In the genomic region with DNA sequence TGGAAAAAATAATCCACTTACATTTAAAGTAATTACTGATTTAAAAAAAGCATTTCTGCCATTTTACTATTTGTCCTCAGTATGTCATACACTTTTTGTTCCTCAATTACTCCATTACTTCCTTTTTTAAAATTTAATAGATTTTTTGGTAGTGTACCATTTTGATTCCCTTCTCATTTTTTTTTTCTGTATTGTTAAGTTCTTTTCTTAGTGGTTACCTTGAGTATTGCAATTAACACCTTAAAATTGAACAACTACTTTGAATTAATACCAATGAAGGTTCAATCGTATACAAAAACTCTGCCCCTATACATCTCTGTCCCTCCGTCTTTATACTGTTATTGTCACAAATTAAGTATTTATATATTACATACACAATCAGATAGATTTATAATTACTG, we compare ENCODE assay signal across 33 cellular contexts.
"Had no signal": no experiment of that assay in that cellular context is flagged by ENCODE, and none has a peak within 500 bp of the region (broad histone marks: within the 10 kb centered on the region; RNA-seq: fewer than 3 reads in every experiment).

No MANE protein-coding gene starts in this region.

- H3K27me3 ChIP-seq: ascending aorta, breast epithelium, cardiac muscle cell, dorsolateral prefrontal cortex, esophagus squamous epithelium, gastroesophageal sphincter had no signal

- H3K4me3 Mint-ChIP-seq: activated B cell treated with CpG ODN at 0.5 μM for 24 hours; activated CD8-positive, alpha-beta T cell treated with anti-CD3 and anti-CD28 coated beads for 36 hours; activated naive CD4-positive, alpha-beta T cell treated with anti-CD3 and anti-CD28 coated beads, Interleukin-2, amount 50 U/mL, for 24 hours; activated naive CD8-positive, alpha-beta T cell treated with anti-CD3 and anti-CD28 coated beads, Interleukin-2, amount 10 ng/mL, durations not matched to agents 7 days and 5 days; activated T-cell treated with anti-CD3 and anti-CD28 coated beads, Interleukin-2, amount 50 U/mL, for 4 hours; activated T-helper 17 cell treated with anti-CD3 and anti-CD28 coated beads, Interleukin-2, amount 50 U/mL, for 72 hours; brain; central memory CD8-positive, alpha-beta T cell; dendritic cell treated with granulocyte-macrophage colony-stimulating factor and Interleukin-4, amounts not matched to agents 40 ng/mL and 50 ng/mL, for 4 days; T-helper 17 cell; T-helper 2 cell treated with Interferon-gamma antibody and Interleukin-4, amounts not matched to agents 5 μg/mL and 100 μg/mL, for 36 hours had no signal

- H3K27ac ChIP-seq: ascending aorta, breast epithelium, cardiac muscle cell, coronary artery, dorsolateral prefrontal cortex, epithelial cell of prostate, esophagus squamous epithelium, gastroesophageal sphincter, VCaP had no signal

- H3K36me3 ChIP-seq: ascending aorta, breast epithelium, cardiac muscle cell, esophagus squamous epithelium, gastroesophageal sphincter had no signal

- H3K4me1 Mint-ChIP-seq: activated B cell treated with CpG ODN at 0.5 μM for 24 hours; activated naive CD4-positive, alpha-beta T cell treated with anti-CD3 and anti-CD28 coated beads, Interleukin-2, amount 50 U/mL, for 24 hours; activated naive CD8-positive, alpha-beta T cell treated with anti-CD3 and anti-CD28 coated beads, Interleukin-2, amount 10 ng/mL, durations not matched to agents 7 days and 5 days; activated T-helper 17 cell treated with anti-CD3 and anti-CD28 coated beads, Interleukin-2, amount 50 U/mL, for 72 hours; central memory CD8-positive, alpha-beta T cell had no signal

- ATAC-seq: activated CD4-positive, CD25-positive, alpha-beta regulatory T cell treated with anti-CD3 and anti-CD28 coated beads, Interleukin-2, amount 50 U/mL, for 24 hours; activated CD8-positive, alpha-beta T cell treated with anti-CD3 and anti-CD28 coated beads for 36 hours; activated T-cell treated with anti-CD3 and anti-CD28 coated beads, Interleukin-2, amount 50 U/mL, for 4 hours; activated T-helper 17 cell treated with anti-CD3 and anti-CD28 coated beads, Interleukin-2, amount 50 U/mL, for 72 hours; gastroesophageal sphincter; T-helper 17 cell had no signal

- H3K4me1 ChIP-seq: breast epithelium had no signal

- H3K9me3 ChIP-seq: ascending aorta, esophagus squamous epithelium, gastroesophageal sphincter had no signal

- H3K36me3 Mint-ChIP-seq: activated naive CD4-positive, alpha-beta T cell treated with anti-CD3 and anti-CD28 coated beads, Interleukin-2, amount 50 U/mL, for 24 hours; activated naive CD8-positive, alpha-beta T cell treated with anti-CD3 and anti-CD28 coated beads, Interleukin-2, amount 10 ng/mL, durations not matched to agents 7 days and 5 days; brain had no signal

- H3K9me3 Mint-ChIP-seq: activated naive CD8-positive, alpha-beta T cell treated with anti-CD3 and anti-CD28 coated beads, Interleukin-2, amount 10 ng/mL, durations not matched to agents 7 days and 5 days; T-helper 2 cell treated with Interferon-gamma antibody and Interleukin-4, amounts not matched to agents 5 μg/mL and 100 μg/mL, for 36 hours had no signal

- H3K27me3 Mint-ChIP-seq: activated naive CD8-positive, alpha-beta T cell treated with anti-CD3 and anti-CD28 coated beads, Interleukin-2, amount 10 ng/mL, durations not matched to agents 7 days and 5 days; activated T-helper 17 cell treated with anti-CD3 and anti-CD28 coated beads, Interleukin-2, amount 50 U/mL, for 72 hours; dendritic cell treated with granulocyte-macrophage colony-stimulating factor and Interleukin-4, amounts not matched to agents 40 ng/mL and 50 ng/mL, for 4 days had no signal

- FAIRE-seq: endothelial cell of umbilical vein had no signal

- H3K27ac Mint-ChIP-seq: activated B cell treated with CpG ODN at 0.5 μM for 24 hours; activated CD8-positive, alpha-beta T cell treated with anti-CD3 and anti-CD28 coated beads for 36 hours; activated naive CD4-positive, alpha-beta T cell treated with anti-CD3 and anti-CD28 coated beads, Interleukin-2, amount 50 U/mL, for 24 hours; activated naive CD8-positive, alpha-beta T cell treated with anti-CD3 and anti-CD28 coated beads, Interleukin-2, amount 10 ng/mL, durations not matched to agents 7 days and 5 days; activated T-helper 17 cell treated with anti-CD3 and anti-CD28 coated beads, Interleukin-2, amount 50 U/mL, for 72 hours; brain; dendritic cell treated with granulocyte-macrophage colony-stimulating factor and Interleukin-4, amounts not matched to agents 40 ng/mL and 50 ng/mL, for 4 days; T-helper 17 cell; T-helper 2 cell treated with Interferon-gamma antibody and Interleukin-4, amounts not matched to agents 5 μg/mL and 100 μg/mL, for 36 hours had no signal

- DNase-seq: activated B cell treated with CpG ODN at 0.5 μM for 24 hours; activated CD4-positive, alpha-beta T cell treated with anti-CD3 and anti-CD28 coated beads for 48 hours; activated CD4-positive, alpha-beta T cell treated with anti-CD3 and anti-CD28 coated beads, Interleukin-2, amount 50 U/mL, for 1 hour; activated CD4-positive, alpha-beta T cell treated with anti-CD3 and anti-CD28 coated beads, Interleukin-2, amount 50 U/mL, for 48 hours; activated CD8-positive, alpha-beta memory T cell treated with anti-CD3 and anti-CD28 coated beads for 24 hours; activated CD8-positive, alpha-beta T cell treated with anti-CD3 and anti-CD28 coated beads for 36 hours; activated effector memory CD4-positive, alpha-beta T cell treated with Interleukin-2 at 50 U/mL for 16 hours; activated gamma-delta T cell treated with Interleukin-2 at 50 U/mL for 16 hours; activated naive CD4-positive, alpha-beta T cell treated with Interleukin-2 at 50 U/mL for 16 hours; activated naive CD8-positive, alpha-beta T cell treated with anti-CD3 and anti-CD28 coated beads, Interleukin-2, amount 10 ng/mL, durations not matched to agents 7 days and 5 days; activated T-cell treated with anti-CD3 and anti-CD28 coated beads, Interleukin-2, amount 50 U/mL, for 4 hours; dorsolateral prefrontal cortex; effector memory CD4-positive, alpha-beta T cell; esophagus squamous epithelium; foreskin melanocyte; head of caudate nucleus; T-helper 1 cell; T-helper 17 cell had no signal

- H3K4me3 ChIP-seq: ascending aorta, breast epithelium, cardiac muscle cell, coronary artery, dorsolateral prefrontal cortex, esophagus squamous epithelium, gastroesophageal sphincter had no signal
